ENCODE assay signal across 1 cellular context in genomic region chr13:66069570-66069969, GRCh38.
TF ChIP-seq lines count a peak whose summit lies in the region.

No MANE protein-coding gene starts in this region.

TF ChIP-seq in GM23338, 12 proteins besides CTCF, POLR2A, EP300 and RAD21 (continued from another document):
- TF ChIP-seq REST (IDR thresholded peaks at IDR 0.05; ENCODE audit: unreplicated experiment) = no peak
- no peak for TF ChIP-seq POLR2AphosphoS5 (IDR thresholded peaks at IDR 0.05; ENCODE audit: low read depth)
- TF ChIP-seq EZH2 (IDR thresholded peaks at IDR 0.05; ENCODE audit: low read depth, unreplicated experiment) = no peak
- TF ChIP-seq ETS1 (IDR thresholded peaks at IDR 0.05) = no peak
- TF ChIP-seq JUNB (IDR thresholded peaks at IDR 0.05; ENCODE audit: unreplicated experiment) = no peak
- TF ChIP-seq NANOG (IDR thresholded peaks at IDR 0.05; ENCODE audit: borderline replicate concordance) = no peak
- no peak for TF ChIP-seq ZNF462 (CRISPR knock-in tag; IDR thresholded peaks at IDR 0.05)
- no peak for TF ChIP-seq ZNF331 (CRISPR knock-in tag; IDR thresholded peaks at IDR 0.05; ENCODE audit: low read depth)
- TF ChIP-seq STAT1 (IDR thresholded peaks at IDR 0.05; ENCODE audit: unreplicated experiment) = no peak
- no peak for TF ChIP-seq CREB1 (CRISPR knock-in tag; IDR thresholded peaks at IDR 0.05; ENCODE audit: low read depth)
